Comparison of ENCODE assay signal across 25 cellular contexts in genomic region chr17:68661265-68662036, GRCh38.
DNase-seq lines count a peak whose midpoint lies in the region; ATAC-seq, FAIRE-seq and TF ChIP-seq lines count a peak whose summit lies in the region.
"Had no signal": no experiment of that assay in that cellular context is flagged by ENCODE, and none has a peak within 500 bp of the region (broad histone marks: within the 10 kb centered on the region; RNA-seq: fewer than 3 reads in every experiment).

No MANE protein-coding gene starts in this region.

- H3K4me1 ChIP-seq in GM23338 (ENCODE audit: insufficient read depth) (peaks cover 35% of the 10 kb centered on the region), HUES48 (ENCODE audit: control insufficient read depth, insufficient read depth, low read length) (peaks cover 24% of the 10 kb centered on the region), H1 (replicated peaks in 1 of 4; ENCODE audit: control insufficient read depth in 3 of 4, insufficient read depth in 4 of 4, low read length in 3 of 4) (peaks cover 2 to 10% (median 7%) of the 10 kb centered on the region in 4 experiments; a peak in 5 of 7 replicates)
- H3K4me1 ChIP-seq: A549; BE2C; BLaER1 treated with 17β-estradiol and CSF1 and Interleukin-3, amounts not matched to agents 10 nM and 100 nM had no signal

- no peaks in the 10 kb centered on the region for H3K9me2 ChIP-seq in GM23338 (ENCODE audit: insufficient read depth)

- WGBS in H1 (ENCODE audit: extremely low coverage in 1 of 2, insufficient coverage in 1 of 2, insufficient read length in 1 of 2, insufficient replicate concordance in 2 of 2, low coverage in 1 of 2, low lambda C conversion rate in 2 of 2, missing lambda C conversion rate in 1 of 2), 2 experiments, result 31% methylated on average over 3 of the region's 3 CpGs; no CpG with 5 or more reads in 1 of the 2 experiments

- FAIRE-seq in H1 (lab: Jason Lieb, UNC), result peak; percentile 24
- FAIRE-seq: A549, D721Med, GM12878 had no signal

- H3K79me1 ChIP-seq in H1 (ENCODE audit: low read depth, low read length), result no peaks in the 10 kb centered on the region

- no peak for TF ChIP-seq RAD21 in H1 (IDR thresholded peaks at IDR 0.05 in 1 of 2, conservative IDR thresholded peaks at IDR 0.05 in 1 of 2; ENCODE audit: low read depth in 2 of 2, low read length in 2 of 2)

- ATAC-seq in GM23338 (peak; percentile 51), left lobe of liver (peak; percentile 64), HG02973 (IDR thresholded peaks at IDR 0.05; ENCODE audit: unreplicated experiment) (no peak), GM18519 (IDR thresholded peaks at IDR 0.05; ENCODE audit: low FRiP score, unreplicated experiment) (no peak)
- ATAC-seq: A549, GM12878, HCT116 had no signal

- H3K23me2 ChIP-seq in H1 (ENCODE audit: low read depth, low read length), result no peaks in the 10 kb centered on the region

- no peak overlapping the region for H4K91ac ChIP-seq in H1 (replicated peaks; ENCODE audit: insufficient read length, low read length)

- no peak overlapping the region for H2AK5ac ChIP-seq in H1 (ENCODE audit: low read depth, low read length)

- peaks cover 4% of the 10 kb centered on the region; the same call in 2 of the 3 replicates for H3K36me3 Mint-ChIP-seq in GM23338 (ENCODE audit: low read depth)
- H3K36me3 Mint-ChIP-seq: CD14-positive monocyte; CD8-positive, alpha-beta memory T cell had no signal

- no peak overlapping the region for H3K4ac ChIP-seq in H1 (replicated peaks; ENCODE audit: insufficient read length, low read depth, low read length)

- no peak overlapping the region for H3K14ac ChIP-seq in H1 (ENCODE audit: insufficient read length)

- H4K20me1 ChIP-seq in GM23338 (replicated peaks; ENCODE audit: insufficient read depth), result no peaks in the 10 kb centered on the region
- no peaks in the 10 kb centered on the region for H4K20me1 ChIP-seq in H1 (replicated peaks in 1 of 2; ENCODE audit: control insufficient read depth in 1 of 2, insufficient read depth in 2 of 2, low read length in 2 of 2)
- H4K20me1 ChIP-seq: BLaER1 treated with 17β-estradiol and CSF1 and Interleukin-3, amounts not matched to agents 10 nM and 100 nM had no signal

- peak; percentile 21 for DNase-seq in GM23338 (ENCODE audit: low spot score)
- no peak for DNase-seq in H1 (ENCODE audit: low read depth in 1 of 2, low spot score in 2 of 2)
- DNase-seq in left lobe of liver (ENCODE audit: low spot score), result no peak
- DNase-seq in ureter (ENCODE audit: low spot score), result no peak
- DNase-seq: 8988T; ACHN; AML-193; BE2C; CD4-positive, alpha-beta T cell; CD8-positive, alpha-beta memory T cell; DMS 273 treated with DMSO at 0.1 percent for 48 hours; DMS79; EL; GDM1; GOT3; H7 had no signal

- no peak overlapping the region for H2BK20ac ChIP-seq in H1 (ENCODE audit: low read length)

- H3K36me3 ChIP-seq in GM23338 (ENCODE audit: insufficient read depth) (no peaks in the 10 kb centered on the region), HUES48 (ENCODE audit: control insufficient read depth, insufficient read depth, low read length) (no peaks in the 10 kb centered on the region), H1 (ENCODE audit: control insufficient read depth in 2 of 4, insufficient read depth in 4 of 4, low read length in 3 of 4) (no peaks in the 10 kb centered on the region)
- H3K36me3 ChIP-seq: BE2C; BLaER1 treated with 17β-estradiol and CSF1 and Interleukin-3, amounts not matched to agents 10 nM and 100 nM had no signal

- H2BK15ac ChIP-seq in H1 (ENCODE audit: low read length), result no peak overlapping the region

- H3K56ac ChIP-seq in H1 (replicated peaks; ENCODE audit: insufficient read length, low read depth, low read length), result no peak overlapping the region

- H3K23ac ChIP-seq in H1 (ENCODE audit: insufficient read length), result no peak overlapping the region

- H3K4me3 ChIP-seq in GM23338 (peak overlapping the region; percentile 31), HUES48 (ENCODE audit: low read depth, low read length) (no peak overlapping the region), H1 (ENCODE audit: extremely low read depth in 1 of 4, insufficient read depth in 2 of 4, low read depth in 3 of 4, low read length in 4 of 4) (peak overlapping the region in 1 of 4 experiments; percentile 18; a peak in 1 of 8 replicates)
- H3K4me3 ChIP-seq: A549; BLaER1 treated with 17β-estradiol and CSF1 and Interleukin-3, amounts not matched to agents 10 nM and 100 nM; GM12878 had no signal

- H2BK120ac ChIP-seq in H1 (replicated peaks; ENCODE audit: low read depth, low read length), result no peak overlapping the region

- H3K9ac ChIP-seq in HUES48 (ENCODE audit: low read depth, low read length), result no peak overlapping the region
- no peak overlapping the region for H3K9ac ChIP-seq in H1 (replicated peaks in 1 of 4; ENCODE audit: extremely low read depth in 1 of 4, low read depth in 3 of 4, low read length in 3 of 4)
- H3K9ac ChIP-seq: BLaER1 treated with 17β-estradiol and CSF1 and Interleukin-3, amounts not matched to agents 10 nM and 100 nM had no signal

- no peak overlapping the region for H2BK12ac ChIP-seq in H1 (ENCODE audit: low read depth, low read length)

- H4K5ac ChIP-seq in H1 (ENCODE audit: insufficient read length, low read depth, low read length), result no peak overlapping the region

- H3F3A ChIP-seq in GM23338 (replicated peaks; ENCODE audit: low read depth), result no peaks in the 10 kb centered on the region

- no peaks in the 10 kb centered on the region for H3K79me2 ChIP-seq in GM23338 (replicated peaks; ENCODE audit: insufficient read depth)
- no peaks in the 10 kb centered on the region for H3K79me2 ChIP-seq in H1 (ENCODE audit: control insufficient read depth in 1 of 2, insufficient read depth in 2 of 2, low read length in 2 of 2)

- H3K4me2 ChIP-seq in GM23338 (peak overlapping the region; percentile 72), H1 (ENCODE audit: insufficient read depth in 1 of 2, low read depth in 2 of 2, low read length in 2 of 2) (peak overlapping the region in 1 of 2 experiments; percentile 56; a peak in 1 of 4 replicates)
- H3K4me2 ChIP-seq: A549; BLaER1 treated with 17β-estradiol and CSF1 and Interleukin-3, amounts not matched to agents 10 nM and 100 nM had no signal

- H3K27me3 ChIP-seq in GM23338 (ENCODE audit: insufficient read depth) (no peaks in the 10 kb centered on the region), HUES48 (ENCODE audit: control insufficient read depth, insufficient read depth, low read length) (no peaks in the 10 kb centered on the region), H1 (replicated peaks in 1 of 4; ENCODE audit: control insufficient read depth in 3 of 4, extremely low read depth in 1 of 4, insufficient read depth in 3 of 4, low read length in 3 of 4) (no peaks in the 10 kb centered on the region)
- H3K27me3 ChIP-seq: BLaER1 treated with 17β-estradiol and CSF1 and Interleukin-3, amounts not matched to agents 10 nM and 100 nM had no signal

- H2AFZ ChIP-seq in GM23338 (no peak overlapping the region), H1 (ENCODE audit: low read length) (no peak overlapping the region)

- peak overlapping the region; percentile 82 for H3K27ac Mint-ChIP-seq in GM23338
- H3K27ac Mint-ChIP-seq: CD14-positive monocyte; CD4-positive, alpha-beta T cell; CD8-positive, alpha-beta memory T cell had no signal

- POLR2A ChIA-PET in H1 (lab: Charles Lee; ENCODE audit: partially characterized antibody), result no interaction called here

- no peak overlapping the region for H4K8ac ChIP-seq in H1 (ENCODE audit: extremely low read depth, insufficient read depth, low read length)

- H3K27me3 Mint-ChIP-seq in GM23338 (ENCODE audit: insufficient read depth, low read depth, poor library complexity), result peaks cover 4% of the 10 kb centered on the region

- H3K9me3 Mint-ChIP-seq in GM23338, result no peaks in the 10 kb centered on the region; the same call in 2 of the 3 replicates
- H3K9me3 Mint-ChIP-seq: CD4-positive, alpha-beta T cell had no signal

- peaks cover 24% of the 10 kb centered on the region for H3K4me1 Mint-ChIP-seq in GM23338
- H3K4me1 Mint-ChIP-seq: CD14-positive monocyte; CD8-positive, alpha-beta memory T cell had no signal

- no peak overlapping the region for H2BK5ac ChIP-seq in H1 (ENCODE audit: low read depth, low read length)

- H3K18ac ChIP-seq in H1 (ENCODE audit: extremely low read depth, low read length), result no peak overlapping the region

- CTCF ChIA-PET in H1 (lab: Charles Lee; ENCODE audit: partially characterized antibody), result interaction anchor here (0.6 kb wide), 2 partner anchors 102 to 147 kb away, joined by 3 read pairs; no protein-coding TSS in a partner anchor

- TF ChIP-seq CTCF in GM23338 (conservative IDR thresholded peaks at IDR 0.05; ENCODE audit: low read depth in 2 of 2) (no peak), H1 (IDR thresholded peaks at IDR 0.05; ENCODE audit: control extremely low read depth in 1 of 3, insufficient read depth in 1 of 3, low read depth in 1 of 3, low read length in 3 of 3) (no peak)

- no peak for TF ChIP-seq POLR2A in H1 (IDR thresholded peaks at IDR 0.05; ENCODE audit: control extremely low read depth in 1 of 2, low read depth in 2 of 2, low read length in 2 of 2)

- no peak overlapping the region for H3K4me3 Mint-ChIP-seq in GM23338
- H3K4me3 Mint-ChIP-seq: CD14-positive monocyte; CD4-positive, alpha-beta T cell; CD8-positive, alpha-beta memory T cell had no signal

- H3K27ac ChIP-seq in GM23338 (ENCODE audit: low read depth), result no peak overlapping the region
- peak overlapping the region; percentile 47 for H3K27ac ChIP-seq in HUES48 (ENCODE audit: low read depth, low read length)
- no peak overlapping the region for H3K27ac ChIP-seq in H1 (ENCODE audit: low read depth, low read length)
- H3K27ac ChIP-seq: A549; BLaER1 treated with 17β-estradiol and CSF1 and Interleukin-3, amounts not matched to agents 10 nM and 100 nM had no signal

- TF ChIP-seq EP300 in H1 (IDR thresholded peaks at IDR 0.05; ENCODE audit: borderline replicate concordance in 1 of 2, low read depth in 2 of 2, low read length in 2 of 2), result no peak

- H3K9me3 ChIP-seq in HUES48 (ENCODE audit: control insufficient read depth, insufficient read depth, low read length) (no peaks in the 10 kb centered on the region), H1 (ENCODE audit: insufficient read depth in 2 of 2, low read depth in 1 of 2, low read length in 1 of 2) (peaks cover 0 to 2% of the 10 kb centered on the region in 2 experiments; a peak in 2 of 4 replicates)
- H3K9me3 ChIP-seq: A549, BE2C had no signal

TF ChIP-seq in H1, 55 proteins besides CTCF, POLR2A, EP300 and RAD21:
- TF ChIP-seq USF2 (IDR thresholded peaks at IDR 0.05; ENCODE audit: low read length), result no peak
- TF ChIP-seq CEBPB (IDR thresholded peaks at IDR 0.05; ENCODE audit: low read depth, low read length), result peak; percentile 21; the same call in 1 of the 2 replicates

Comparison
In these comparisons a context has a peak if more than half of its experiments do, and no peak if none do; other contexts are left out.
1. ATAC-seq: peak in GM23338 (single experiment) and left lobe of liver (single experiment); none in HG02973 (single experiment) and GM18519 (single experiment).